Comparison of ENCODE assay signal across 1 cellular context in the genomic region with DNA sequence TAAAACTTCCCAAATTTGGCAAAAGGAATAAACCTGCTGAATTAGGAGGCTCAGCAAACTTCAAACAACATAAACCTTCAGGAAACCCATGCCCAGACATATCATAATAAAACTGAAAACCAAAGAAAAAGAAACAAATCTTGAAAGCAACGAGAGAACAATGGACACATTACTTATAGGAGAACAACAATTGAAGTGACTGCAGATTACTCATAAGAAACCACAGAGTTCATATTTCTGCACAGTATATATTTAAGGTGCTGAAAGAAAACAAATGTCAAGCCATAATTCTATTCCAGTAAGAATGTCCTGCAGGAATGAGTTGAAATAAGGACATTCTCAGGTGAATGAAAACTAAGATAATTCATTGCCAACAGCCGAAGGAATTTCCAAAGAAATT.
TF ChIP-seq lines count a peak whose summit lies in the region.

No MANE protein-coding gene starts in this region.

TF ChIP-seq in GM12878, 131 proteins besides CTCF, POLR2A, EP300 and RAD21 (continued from another document):
- TF ChIP-seq GABPA (IDR thresholded peaks at IDR 0.05; ENCODE audit: low read depth) = no peak
- TF ChIP-seq CHD4 (IDR thresholded peaks at IDR 0.05) = no peak
- TF ChIP-seq CREM (IDR thresholded peaks at IDR 0.05; ENCODE audit: low read depth) = no peak
- TF ChIP-seq ZNF24 (IDR thresholded peaks at IDR 0.05) = no peak
- TF ChIP-seq POU2F2 (IDR thresholded peaks at IDR 0.05; ENCODE audit: borderline replicate concordance, low read depth, low read length) = no peak
- no peak for TF ChIP-seq JUND (IDR thresholded peaks at IDR 0.05; ENCODE audit: low read depth, low read length)
- TF ChIP-seq PAX8 (IDR thresholded peaks at IDR 0.05) = no peak
- TF ChIP-seq TCF3 (IDR thresholded peaks at IDR 0.05; ENCODE audit: borderline replicate concordance, insufficient read depth, low read depth, low read length) = no peak
- TF ChIP-seq RB1 (IDR thresholded peaks at IDR 0.05; ENCODE audit: borderline replicate concordance) = no peak
- no peak for TF ChIP-seq MEF2B (IDR thresholded peaks at IDR 0.05; ENCODE audit: partially characterized antibody, poor library complexity, severe bottlenecking)
- TF ChIP-seq SMAD5 (IDR thresholded peaks at IDR 0.05; ENCODE audit: low read depth) = no peak
- TF ChIP-seq, protein P1, sequence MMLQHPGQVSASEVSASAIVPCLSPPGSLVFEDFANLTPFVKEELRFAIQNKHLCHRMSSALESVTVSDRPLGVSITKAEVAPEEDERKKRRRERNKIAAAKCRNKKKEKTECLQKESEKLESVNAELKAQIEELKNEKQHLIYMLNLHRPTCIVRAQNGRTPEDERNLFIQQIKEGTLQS (IDR thresholded peaks at IDR 0.05; ENCODE audit: borderline replicate concordance, extremely low read depth, low read depth, low read length) = no peak
TF ChIP-seq in GM12878: peak in this region for 0.
